17 cellular contexts compared by ENCODE assay signal in the genomic region with DNA sequence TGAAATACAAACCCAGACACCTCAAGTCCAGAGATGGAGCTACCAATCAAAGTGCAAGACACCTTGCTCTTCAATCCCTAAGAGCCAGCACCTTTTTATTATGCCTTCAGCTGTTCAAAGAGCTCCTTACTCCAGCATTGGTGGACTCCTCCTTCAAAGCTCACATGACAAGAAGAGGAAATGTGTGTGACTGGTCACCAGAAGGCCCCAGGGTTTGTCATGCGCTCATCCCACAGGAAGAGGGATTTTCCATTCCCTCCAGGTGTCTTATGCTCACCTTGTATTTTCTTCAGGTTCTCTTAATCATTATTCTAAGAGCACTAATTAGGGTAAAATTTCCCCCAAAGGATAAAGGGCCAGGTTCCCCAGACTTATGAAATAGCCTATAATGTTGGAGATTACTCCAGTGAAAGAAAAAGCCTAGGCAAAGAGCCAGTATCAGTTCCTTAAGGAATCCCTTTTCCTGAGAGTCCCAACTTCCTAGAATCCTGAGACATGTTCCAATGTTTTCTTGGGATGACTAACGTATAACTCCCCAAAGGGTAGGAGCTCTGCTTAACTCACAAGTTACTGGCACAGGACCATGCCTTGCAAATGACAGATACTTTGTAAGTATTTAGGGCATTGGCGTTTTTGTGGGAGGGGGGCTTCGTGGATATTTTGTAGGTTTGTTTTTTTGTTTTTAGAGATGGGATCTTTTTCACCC. TPM values are rescaled to one million over a fixed set of nuclear protein-coding genes. Genes with fewer than 3 reads are reported as not detected.
"Had no signal": no experiment of that assay in that cellular context is flagged by ENCODE, and none has a peak within 500 bp of the region (broad histone marks: within the 10 kb centered on the region; RNA-seq: fewer than 3 reads in every experiment).

No MANE protein-coding gene starts in this region.

- H3K27ac ChIP-seq: dorsolateral prefrontal cortex, esophagus squamous epithelium, left lung, tibial artery had no signal

- ATAC-seq: effector memory CD8-positive, alpha-beta T cell; left lung; natural killer cell; WTC11 had no signal

- H3K4me3 ChIP-seq: dorsolateral prefrontal cortex, esophagus squamous epithelium, left lung, lung, tibial artery had no signal

- H3K36me3 ChIP-seq: esophagus squamous epithelium, left lung, tibial artery had no signal

- H3K4me1 ChIP-seq: esophagus squamous epithelium, left lung, tibial artery had no signal

- DNase-seq: activated gamma-delta T cell treated with Interleukin-2 at 50 U/mL for 16 hours; activated T-cell treated with anti-CD3 and anti-CD28 coated beads, Interleukin-2, amount 50 U/mL, for 1 hour; aorta; dorsolateral prefrontal cortex; effector memory CD8-positive, alpha-beta T cell; esophagus squamous epithelium; left lung; midbrain; natural killer cell; stimulated activated CD4-positive, alpha-beta T cell treated with anti-CD3 and anti-CD28 coated beads, Interleukin-4, amount 100 ng/mL, for 24 hours; stimulated activated naive CD4-positive, alpha-beta T cell treated with Interleukin-2 at 50 U/mL for 16 hours; substantia nigra; T1000; tibial artery had no signal

- H3K9me3 ChIP-seq: esophagus squamous epithelium, left lung, tibial artery had no signal

- H3K27me3 ChIP-seq: left lung, tibial artery had no signal

RNA-seq across cellular contexts. Expression of a gene that starts 56.9 kb away (rescaled TPM):
- total RNA-seq: endothelial cell of umbilical vein, natural killer cell had no signal
- polyA plus RNA-seq: endothelial cell of umbilical vein had no signal
